In genomic region chr18:36284268-36284667, GRCh38 we compare ENCODE assay signal across 10 cellular contexts. TPM values are rescaled to one million over a fixed set of nuclear protein-coding genes. Genes with fewer than 3 reads are reported as not detected.
A peak's percentile ranks its signal among the peaks of the same experiment; 100 is the strongest.
DNase-seq lines count a peak whose midpoint lies in the region; ATAC-seq and TF ChIP-seq lines count a peak whose summit lies in the region.
"Had no signal": no experiment of that assay in that cellular context is flagged by ENCODE, and none has a peak within 500 bp of the region (broad histone marks: within the 10 kb centered on the region; RNA-seq: fewer than 3 reads in every experiment).

No MANE protein-coding gene starts in this region.

- H3K36me3 ChIP-seq in OCI-LY3 (replicated peaks; ENCODE audit: low read depth, low read length) (no peaks in the 10 kb centered on the region), esophagus muscularis mucosa (no peaks in the 10 kb centered on the region), osteoblast (ENCODE audit: insufficient read depth, low read length) (no peaks in the 10 kb centered on the region), prostate gland (no peaks in the 10 kb centered on the region)
- H3K36me3 ChIP-seq: BLaER1 treated with 17β-estradiol and CSF1 and Interleukin-3, amounts not matched to agents 10 nM and 100 nM had no signal

- TF ChIP-seq POLR2A in esophagus muscularis mucosa (IDR thresholded peaks at IDR 0.05; ENCODE audit: low read depth) = no peak
- TF ChIP-seq POLR2A in prostate gland (IDR thresholded peaks at IDR 0.05) = no peak

- 70% methylated on average over 1 of the region's 4 CpGs for WGBS in esophagus muscularis mucosa
- 47% methylated on average over 4 of the region's 4 CpGs for WGBS in prostate gland

- peaks cover 6% of the 10 kb centered on the region for H3K36me3 Mint-ChIP-seq in stimulated activated memory B cell treated with anti-CD40 and anti-IgM and Interleukin-4, amounts not matched to agents 10 μg/mL and 1 μg/mL and 100 μg/mL, for 72 hours

- peaks cover 6% of the 10 kb centered on the region for H3K4me1 Mint-ChIP-seq in stimulated activated memory B cell treated with anti-CD40 and anti-IgM and Interleukin-4, amounts not matched to agents 10 μg/mL and 1 μg/mL and 100 μg/mL, for 72 hours

- no peak for TF ChIP-seq EP300 in esophagus muscularis mucosa (IDR thresholded peaks at IDR 0.05)

- H3K4me3 ChIP-seq in OCI-LY3 (ENCODE audit: low read length) = no peak overlapping the region
- H3K4me3 ChIP-seq in esophagus muscularis mucosa = no peak overlapping the region
- H3K4me3 ChIP-seq in osteoblast (ENCODE audit: insufficient read depth, low read length) = no peak overlapping the region
- no peak overlapping the region for H3K4me3 ChIP-seq in prostate gland
- H3K4me3 ChIP-seq: BLaER1 treated with 17β-estradiol and CSF1 and Interleukin-3, amounts not matched to agents 10 nM and 100 nM had no signal

- H3K9me3 ChIP-seq in OCI-LY3 (ENCODE audit: insufficient read depth, low read length) = 0 out of 2 replicates have a peak, but pooled peaks cover 5% of the 10 kb centered on the region
- no peaks in the 10 kb centered on the region for H3K9me3 ChIP-seq in esophagus muscularis mucosa
- H3K9me3 ChIP-seq in osteoblast (ENCODE audit: low read depth, low read length) = peaks cover 2% of the 10 kb centered on the region
- H3K9me3 ChIP-seq in prostate gland = no peaks in the 10 kb centered on the region

- H3K27me3 ChIP-seq in OCI-LY3 (ENCODE audit: low read depth, low read length) = peaks cover 40% of the 10 kb centered on the region
- H3K27me3 ChIP-seq in esophagus muscularis mucosa = peaks cover 0 to 9% (median 0%) of the 10 kb centered on the region in 4 donors
- peaks cover 7% of the 10 kb centered on the region for H3K27me3 ChIP-seq in osteoblast (ENCODE audit: insufficient read depth, low read length)
- H3K27me3 ChIP-seq in prostate gland (replicated peaks; ENCODE audit: insufficient read depth) = no peaks in the 10 kb centered on the region
- H3K27me3 ChIP-seq: BLaER1 treated with 17β-estradiol and CSF1 and Interleukin-3, amounts not matched to agents 10 nM and 100 nM had no signal

- peaks cover 6% of the 10 kb centered on the region for H3K9me3 Mint-ChIP-seq in stimulated activated memory B cell treated with anti-CD40 and anti-IgM and Interleukin-4, amounts not matched to agents 10 μg/mL and 1 μg/mL and 100 μg/mL, for 72 hours

- H3K27ac ChIP-seq in OCI-LY3 (ENCODE audit: low read length) (no peak overlapping the region), esophagus muscularis mucosa (replicated peaks in 1 of 4) (no peak overlapping the region), osteoblast (ENCODE audit: low read depth, low read length) (no peak overlapping the region), prostate gland (no peak overlapping the region)
- H3K27ac ChIP-seq: 22Rv1; BLaER1 treated with 17β-estradiol and CSF1 and Interleukin-3, amounts not matched to agents 10 nM and 100 nM had no signal

- intact Hi-C loops in esophagus muscularis mucosa (cut with DNase I) = loop anchor here (1.0 to 5.0 kb wide), 3 partner anchors 187 to 527 kb away; no protein-coding TSS in a partner anchor
- intact Hi-C loops in prostate gland (cut with DNase I) = loop anchor here (5.0 kb wide), 2 partner anchors 187 to 267 kb away; no protein-coding TSS in a partner anchor

- TF ChIP-seq CTCF in OCI-LY3 (IDR thresholded peaks at IDR 0.05; ENCODE audit: low read depth, low read length) (no peak), esophagus muscularis mucosa (IDR thresholded peaks at IDR 0.05) (no peak), osteoblast (IDR thresholded peaks at IDR 0.05; ENCODE audit: extremely low read depth, low read depth, low read length) (no peak), prostate gland (IDR thresholded peaks at IDR 0.05) (no peak)

- H3K4me3 Mint-ChIP-seq in stimulated activated memory B cell treated with anti-CD40 and anti-IgM and Interleukin-4, amounts not matched to agents 10 μg/mL and 1 μg/mL and 100 μg/mL, for 72 hours = no peak overlapping the region

- H3K27me3 Mint-ChIP-seq in stimulated activated memory B cell treated with anti-CD40 and anti-IgM and Interleukin-4, amounts not matched to agents 10 μg/mL and 1 μg/mL and 100 μg/mL, for 72 hours = peaks cover 68% of the 10 kb centered on the region

- no peak overlapping the region for H2AFZ ChIP-seq in OCI-LY3 (ENCODE audit: low read depth, low read length)
- H2AFZ ChIP-seq in osteoblast (ENCODE audit: low read length) = peak overlapping the region; percentile 18

- no peaks in the 10 kb centered on the region for H3K79me2 ChIP-seq in OCI-LY3 (ENCODE audit: low read length)
- no peaks in the 10 kb centered on the region for H3K79me2 ChIP-seq in osteoblast (ENCODE audit: insufficient read depth, low read length)

- H3K9ac ChIP-seq in OCI-LY3 (ENCODE audit: low read length) = no peak overlapping the region
- H3K9ac ChIP-seq: BLaER1 treated with 17β-estradiol and CSF1 and Interleukin-3, amounts not matched to agents 10 nM and 100 nM had no signal

- H3K4me1 ChIP-seq in OCI-LY3 (ENCODE audit: low read length) (0 out of 2 replicates have a peak, but pooled peaks cover 4% of the 10 kb centered on the region), esophagus muscularis mucosa (no peaks in the 10 kb centered on the region), osteoblast (ENCODE audit: insufficient read depth, low read length) (no peaks in the 10 kb centered on the region), prostate gland (replicated peaks) (no peaks in the 10 kb centered on the region)
- H3K4me1 ChIP-seq: BLaER1 treated with 17β-estradiol and CSF1 and Interleukin-3, amounts not matched to agents 10 nM and 100 nM had no signal

- H3K27ac Mint-ChIP-seq in stimulated activated memory B cell treated with anti-CD40 and anti-IgM and Interleukin-4, amounts not matched to agents 10 μg/mL and 1 μg/mL and 100 μg/mL, for 72 hours = no peak overlapping the region

- H3K4me2 ChIP-seq in OCI-LY3 (ENCODE audit: low read length) (peak overlapping the region; percentile 17; the same call in 1 of the 2 replicates), osteoblast (ENCODE audit: insufficient read depth, low read length) (peak overlapping the region; percentile 15)
- H3K4me2 ChIP-seq: BLaER1 treated with 17β-estradiol and CSF1 and Interleukin-3, amounts not matched to agents 10 nM and 100 nM had no signal

- ATAC-seq in stimulated activated memory B cell treated with anti-CD40 and anti-IgM and Interleukin-4, amounts not matched to agents 10 μg/mL and 1 μg/mL and 100 μg/mL, for 72 hours = no peak

- peak; percentile 33 for DNase-seq in DMS53 (lab: John Stamatoyannopoulos, UW)
- no peak for DNase-seq in DMS53 treated with DMSO at 0.1 percent for 48 hours (lab: John Stamatoyannopoulos, UW; ENCODE audit: unreplicated experiment)
- DNase-seq in esophagus muscularis mucosa (ENCODE audit: extremely low spot score) = peak; percentile 81
- DNase-seq in osteoblast (ENCODE audit: insufficient read length, low spot score, missing footprints) = no peak
- no peak for DNase-seq in GOT3 (lab: John Stamatoyannopoulos, UW)
- no peak for DNase-seq in prostate gland (ENCODE audit: low spot score)

- no peaks in the 10 kb centered on the region for H4K20me1 ChIP-seq in OCI-LY3 (ENCODE audit: insufficient read depth, low read length)
- no peaks in the 10 kb centered on the region for H4K20me1 ChIP-seq in osteoblast (ENCODE audit: insufficient read depth, low read length)
- H4K20me1 ChIP-seq: BLaER1 treated with 17β-estradiol and CSF1 and Interleukin-3, amounts not matched to agents 10 nM and 100 nM had no signal

RNA-seq across cellular contexts. Expression of gene FHOD3, which starts 13.2 kb away (rescaled TPM):
- total RNA-seq in esophagus muscularis mucosa = 10 to 100 TPM; 24.1 to 51.4 (median 33.8) TPM
- 13.0 and 17.4 TPM in 2 replicates for total RNA-seq in osteoblast
- 10 to 100 TPM; 25.1 to 52.5 TPM for total RNA-seq in prostate gland

Comparison
In these comparisons a context has a peak if more than half of its experiments do, and no peak if none do; other contexts are left out.
1. DNase-seq: peak in DMS53 (single experiment) and esophagus muscularis mucosa (single experiment); none in DMS53 treated with DMSO at 0.1 percent for 48 hours (single experiment), osteoblast (single experiment), GOT3 (single experiment) and prostate gland (single experiment).